Comparison of ENCODE assay signal across 1 cellular context in genomic region chr19:44889830-44890365, GRCh38.
TF ChIP-seq lines count a peak whose summit lies in the region.

No MANE protein-coding gene starts in this region.

TF ChIP-seq in IMR-90, 13 proteins besides CTCF, POLR2A, EP300 and RAD21:
- TF ChIP-seq, protein P1, sequence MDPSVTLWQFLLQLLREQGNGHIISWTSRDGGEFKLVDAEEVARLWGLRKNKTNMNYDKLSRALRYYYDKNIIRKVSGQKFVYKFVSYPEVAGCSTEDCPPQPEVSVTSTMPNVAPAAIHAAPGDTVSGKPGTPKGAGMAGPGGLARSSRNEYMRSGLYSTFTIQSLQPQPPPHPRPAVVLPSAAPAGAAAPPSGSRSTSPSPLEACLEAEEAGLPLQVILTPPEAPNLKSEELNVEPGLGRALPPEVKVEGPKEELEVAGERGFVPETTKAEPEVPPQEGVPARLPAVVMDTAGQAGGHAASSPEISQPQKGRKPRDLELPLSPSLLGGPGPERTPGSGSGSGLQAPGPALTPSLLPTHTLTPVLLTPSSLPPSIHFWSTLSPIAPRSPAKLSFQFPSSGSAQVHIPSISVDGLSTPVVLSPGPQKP (IDR thresholded peaks at IDR 0.05; ENCODE audit: borderline replicate concordance, low read depth, low read length): no peak
- TF ChIP-seq MXI1 (IDR thresholded peaks at IDR 0.05; ENCODE audit: borderline replicate concordance, low read depth, low read length) (no peak), RFX5 (IDR thresholded peaks at IDR 0.05; ENCODE audit: low read depth, low read length) (no peak), CEBPB (IDR thresholded peaks at IDR 0.05; ENCODE audit: low read depth, low read length) (no peak), BHLHE40 (IDR thresholded peaks at IDR 0.05; ENCODE audit: low read depth, low read length) (no peak), NFE2L2 (IDR thresholded peaks at IDR 0.05; ENCODE audit: low read depth, low read length) (no peak), SMC3 (IDR thresholded peaks at IDR 0.05; ENCODE audit: low read depth, low read length) (no peak), FOS (IDR thresholded peaks at IDR 0.05; ENCODE audit: low read depth, low read length) (no peak), USF2 (IDR thresholded peaks at IDR 0.05; ENCODE audit: low read depth, low read length) (no peak), MAFK (IDR thresholded peaks at IDR 0.05; ENCODE audit: low read depth, low read length) (no peak), CHD1 (IDR thresholded peaks at IDR 0.05; ENCODE audit: low read depth, low read length) (no peak), RCOR1 (IDR thresholded peaks at IDR 0.05; ENCODE audit: insufficient replicate concordance, low read length) (no peak), MAZ (IDR thresholded peaks at IDR 0.05; ENCODE audit: borderline replicate concordance, low read depth, low read length) (no peak)
